In the genomic region with DNA sequence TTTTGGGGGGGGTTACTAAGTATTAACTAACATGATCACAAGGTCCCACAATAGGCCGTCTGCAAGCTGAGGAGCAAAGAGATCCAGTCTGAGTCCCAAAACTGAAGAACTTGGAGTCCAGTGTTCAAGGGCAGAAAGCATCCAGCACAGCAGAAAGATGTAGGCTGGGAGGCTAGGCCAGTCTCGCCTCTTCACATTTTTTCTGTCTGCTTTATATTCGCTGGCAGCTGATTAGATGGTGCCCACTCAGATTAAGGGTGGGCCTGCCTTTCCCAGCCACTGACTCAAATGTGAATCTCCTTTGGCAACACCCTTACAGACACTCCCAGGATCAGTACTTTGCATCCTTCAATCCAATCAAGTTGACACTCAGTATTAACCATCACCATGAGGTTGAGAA, we compare ENCODE assay signal across 20 cellular contexts. TPM values are rescaled to one million over a fixed set of nuclear protein-coding genes. Genes with fewer than 3 reads are reported as not detected.
"Had no signal": no experiment of that assay in that cellular context is flagged by ENCODE, and none has a peak within 500 bp of the region (broad histone marks: within the 10 kb centered on the region; RNA-seq: fewer than 3 reads in every experiment).

No MANE protein-coding gene starts in this region.

RNA-seq across cellular contexts. Expression of a gene that starts 7.2 kb away (rescaled TPM):
- total RNA-seq: activated naive CD4-positive, alpha-beta T cell treated with anti-CD3 and anti-CD28 coated beads for 36 hours; activated naive CD4-positive, alpha-beta T cell treated with anti-CD3 and anti-CD28 coated beads, Interleukin-2, amount 50 U/mL, for 72 hours; activated naive CD8-positive, alpha-beta T cell treated with anti-CD3 and anti-CD28 coated beads for 36 hours; activated naive CD8-positive, alpha-beta T cell treated with anti-CD3 and anti-CD28 coated beads, Interleukin-2, amount 10 ng/mL, durations not matched to agents 7 days and 5 days; activated T-cell treated with anti-CD3 and anti-CD28 coated beads, Interleukin-2, amount 50 U/mL, for 4 hours; activated T-cell treated with anti-CD3 and anti-CD28 coated beads, Interleukin-2, amount 50 U/mL, for 72 hours; activated T-helper 1 cell treated with anti-CD3 and anti-CD28 coated beads, Interleukin-12 subunit alpha, Interleukin-12 subunit beta, Interleukin-2, Interleukin-4 antibody, amounts not matched to agents 30 ng/mL and 10 ng/mL and 1 ng/mL, durations not matched to agents 14 hours and 24 hours and 36 hours; activated T-helper 17 cell treated with anti-CD3 and anti-CD28 coated beads, Interleukin-2, amount 50 U/mL, for 72 hours; activated T-helper 2 cell treated with anti-CD3 and anti-CD28 coated beads, Interferon-gamma antibody, Interleukin-2, Interleukin-4, amounts not matched to agents 10 μg/mL and 5 μg/mL and 100 μg/mL, durations not matched to agents 14 hours and 24 hours and 36 hours; adrenal gland; aorta; ascending aorta; astrocyte; body of pancreas; breast epithelium; bronchial epithelial cell; cardiac muscle cell; cardiac septum; cerebellum had no signal
- polyA plus RNA-seq: adipose tissue, adrenal gland, aorta, cardiac muscle cell had no signal

RNA-seq across cellular contexts. Expression of a gene that starts 7.8 kb away (rescaled TPM):
- total RNA-seq: activated naive CD4-positive, alpha-beta T cell treated with anti-CD3 and anti-CD28 coated beads for 36 hours; activated naive CD4-positive, alpha-beta T cell treated with anti-CD3 and anti-CD28 coated beads, Interleukin-2, amount 50 U/mL, for 72 hours; activated naive CD8-positive, alpha-beta T cell treated with anti-CD3 and anti-CD28 coated beads for 36 hours; activated naive CD8-positive, alpha-beta T cell treated with anti-CD3 and anti-CD28 coated beads, Interleukin-2, amount 10 ng/mL, durations not matched to agents 7 days and 5 days; activated T-cell treated with anti-CD3 and anti-CD28 coated beads, Interleukin-2, amount 50 U/mL, for 4 hours; activated T-cell treated with anti-CD3 and anti-CD28 coated beads, Interleukin-2, amount 50 U/mL, for 72 hours; activated T-helper 1 cell treated with anti-CD3 and anti-CD28 coated beads, Interleukin-12 subunit alpha, Interleukin-12 subunit beta, Interleukin-2, Interleukin-4 antibody, amounts not matched to agents 30 ng/mL and 10 ng/mL and 1 ng/mL, durations not matched to agents 14 hours and 24 hours and 36 hours; activated T-helper 17 cell treated with anti-CD3 and anti-CD28 coated beads, Interleukin-2, amount 50 U/mL, for 72 hours; activated T-helper 2 cell treated with anti-CD3 and anti-CD28 coated beads, Interferon-gamma antibody, Interleukin-2, Interleukin-4, amounts not matched to agents 10 μg/mL and 5 μg/mL and 100 μg/mL, durations not matched to agents 14 hours and 24 hours and 36 hours; adrenal gland; aorta; ascending aorta; astrocyte; body of pancreas; breast epithelium; bronchial epithelial cell; cardiac muscle cell; cardiac septum; cerebellum had no signal
- polyA plus RNA-seq: adipose tissue, adrenal gland, aorta, cardiac muscle cell had no signal

RNA-seq across cellular contexts. Expression of a gene that starts 21.6 kb away (rescaled TPM):
- total RNA-seq: activated naive CD4-positive, alpha-beta T cell treated with anti-CD3 and anti-CD28 coated beads for 36 hours; activated naive CD4-positive, alpha-beta T cell treated with anti-CD3 and anti-CD28 coated beads, Interleukin-2, amount 50 U/mL, for 72 hours; activated naive CD8-positive, alpha-beta T cell treated with anti-CD3 and anti-CD28 coated beads for 36 hours; activated naive CD8-positive, alpha-beta T cell treated with anti-CD3 and anti-CD28 coated beads, Interleukin-2, amount 10 ng/mL, durations not matched to agents 7 days and 5 days; activated T-cell treated with anti-CD3 and anti-CD28 coated beads, Interleukin-2, amount 50 U/mL, for 4 hours; activated T-cell treated with anti-CD3 and anti-CD28 coated beads, Interleukin-2, amount 50 U/mL, for 72 hours; activated T-helper 1 cell treated with anti-CD3 and anti-CD28 coated beads, Interleukin-12 subunit alpha, Interleukin-12 subunit beta, Interleukin-2, Interleukin-4 antibody, amounts not matched to agents 30 ng/mL and 10 ng/mL and 1 ng/mL, durations not matched to agents 14 hours and 24 hours and 36 hours; activated T-helper 2 cell treated with anti-CD3 and anti-CD28 coated beads, Interferon-gamma antibody, Interleukin-2, Interleukin-4, amounts not matched to agents 10 μg/mL and 5 μg/mL and 100 μg/mL, durations not matched to agents 14 hours and 24 hours and 36 hours; adrenal gland; aorta; ascending aorta; astrocyte; bronchial epithelial cell; cardiac septum had no signal
- polyA plus RNA-seq: adrenal gland, aorta had no signal

RNA-seq across cellular contexts. Expression of a gene that starts 23.0 kb away (rescaled TPM):
- total RNA-seq: activated naive CD4-positive, alpha-beta T cell treated with anti-CD3 and anti-CD28 coated beads for 36 hours; activated naive CD4-positive, alpha-beta T cell treated with anti-CD3 and anti-CD28 coated beads, Interleukin-2, amount 50 U/mL, for 72 hours; activated naive CD8-positive, alpha-beta T cell treated with anti-CD3 and anti-CD28 coated beads for 36 hours; activated naive CD8-positive, alpha-beta T cell treated with anti-CD3 and anti-CD28 coated beads, Interleukin-2, amount 10 ng/mL, durations not matched to agents 7 days and 5 days; activated T-cell treated with anti-CD3 and anti-CD28 coated beads, Interleukin-2, amount 50 U/mL, for 4 hours; activated T-cell treated with anti-CD3 and anti-CD28 coated beads, Interleukin-2, amount 50 U/mL, for 72 hours; activated T-helper 1 cell treated with anti-CD3 and anti-CD28 coated beads, Interleukin-12 subunit alpha, Interleukin-12 subunit beta, Interleukin-2, Interleukin-4 antibody, amounts not matched to agents 30 ng/mL and 10 ng/mL and 1 ng/mL, durations not matched to agents 14 hours and 24 hours and 36 hours; activated T-helper 17 cell treated with anti-CD3 and anti-CD28 coated beads, Interleukin-2, amount 50 U/mL, for 72 hours; activated T-helper 2 cell treated with anti-CD3 and anti-CD28 coated beads, Interferon-gamma antibody, Interleukin-2, Interleukin-4, amounts not matched to agents 10 μg/mL and 5 μg/mL and 100 μg/mL, durations not matched to agents 14 hours and 24 hours and 36 hours; adrenal gland; aorta; ascending aorta; astrocyte; body of pancreas; breast epithelium; bronchial epithelial cell; cardiac muscle cell; cardiac septum; cerebellum had no signal
- polyA plus RNA-seq: adrenal gland, aorta, cardiac muscle cell had no signal

RNA-seq across cellular contexts. Expression of a gene that starts 32.0 kb away (rescaled TPM):
- total RNA-seq: activated naive CD4-positive, alpha-beta T cell treated with anti-CD3 and anti-CD28 coated beads for 36 hours; activated naive CD4-positive, alpha-beta T cell treated with anti-CD3 and anti-CD28 coated beads, Interleukin-2, amount 50 U/mL, for 72 hours; activated naive CD8-positive, alpha-beta T cell treated with anti-CD3 and anti-CD28 coated beads for 36 hours; activated naive CD8-positive, alpha-beta T cell treated with anti-CD3 and anti-CD28 coated beads, Interleukin-2, amount 10 ng/mL, durations not matched to agents 7 days and 5 days; activated T-cell treated with anti-CD3 and anti-CD28 coated beads, Interleukin-2, amount 50 U/mL, for 4 hours; activated T-cell treated with anti-CD3 and anti-CD28 coated beads, Interleukin-2, amount 50 U/mL, for 72 hours; activated T-helper 1 cell treated with anti-CD3 and anti-CD28 coated beads, Interleukin-12 subunit alpha, Interleukin-12 subunit beta, Interleukin-2, Interleukin-4 antibody, amounts not matched to agents 30 ng/mL and 10 ng/mL and 1 ng/mL, durations not matched to agents 14 hours and 24 hours and 36 hours; activated T-helper 17 cell treated with anti-CD3 and anti-CD28 coated beads, Interleukin-2, amount 50 U/mL, for 72 hours; activated T-helper 2 cell treated with anti-CD3 and anti-CD28 coated beads, Interferon-gamma antibody, Interleukin-2, Interleukin-4, amounts not matched to agents 10 μg/mL and 5 μg/mL and 100 μg/mL, durations not matched to agents 14 hours and 24 hours and 36 hours; adrenal gland; aorta; ascending aorta; astrocyte; body of pancreas; breast epithelium; bronchial epithelial cell; cardiac muscle cell; cardiac septum; cerebellum had no signal
- polyA plus RNA-seq: adipose tissue, adrenal gland, aorta, cardiac muscle cell had no signal
